ENCODE assay signal across 1 cellular context in the genomic region with DNA sequence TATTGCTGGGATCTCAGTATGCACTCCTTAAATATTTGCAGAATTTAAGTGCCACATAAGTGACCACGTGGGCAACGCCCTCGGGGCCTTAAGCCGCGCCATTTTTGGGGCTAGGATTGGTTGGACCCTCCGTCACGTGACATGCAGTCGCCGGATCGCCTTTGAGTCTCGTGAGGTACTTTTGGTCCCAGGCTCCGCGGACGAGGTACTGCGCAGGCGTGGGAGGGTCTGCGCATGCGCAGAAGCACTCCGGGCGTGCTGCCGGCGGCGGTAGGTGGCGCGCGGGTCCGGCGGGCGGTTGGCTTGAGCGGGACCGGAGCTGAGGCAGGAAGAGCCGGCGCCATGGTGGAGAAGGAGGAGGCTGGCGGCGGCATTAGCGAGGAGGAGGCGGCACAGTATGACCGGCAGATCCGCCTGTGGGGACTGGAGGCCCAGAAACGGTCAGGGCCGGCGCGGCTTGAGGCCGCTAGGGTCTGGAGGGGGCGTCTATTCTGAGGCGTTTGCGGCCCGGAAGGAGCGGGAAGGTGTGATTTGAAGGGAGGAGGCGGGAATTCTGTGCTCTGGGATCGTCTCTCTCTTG.
A peak's percentile ranks its signal among the peaks of the same experiment; 100 is the strongest.
TF ChIP-seq lines count a peak whose summit lies in the region.

Gene SAE1 (plus strand): TSS at position 247 of the 580 bp plus-strand sequence. CDS start 96 bp downstream, at position 343.

TF ChIP-seq in GM12878, 131 proteins besides CTCF, POLR2A, EP300 and RAD21 (continued from another document and continues in another):
- TF ChIP-seq REST (IDR thresholded peaks at IDR 0.05; ENCODE audit: low read depth, low read length), result no peak
- TF ChIP-seq, protein P1, sequence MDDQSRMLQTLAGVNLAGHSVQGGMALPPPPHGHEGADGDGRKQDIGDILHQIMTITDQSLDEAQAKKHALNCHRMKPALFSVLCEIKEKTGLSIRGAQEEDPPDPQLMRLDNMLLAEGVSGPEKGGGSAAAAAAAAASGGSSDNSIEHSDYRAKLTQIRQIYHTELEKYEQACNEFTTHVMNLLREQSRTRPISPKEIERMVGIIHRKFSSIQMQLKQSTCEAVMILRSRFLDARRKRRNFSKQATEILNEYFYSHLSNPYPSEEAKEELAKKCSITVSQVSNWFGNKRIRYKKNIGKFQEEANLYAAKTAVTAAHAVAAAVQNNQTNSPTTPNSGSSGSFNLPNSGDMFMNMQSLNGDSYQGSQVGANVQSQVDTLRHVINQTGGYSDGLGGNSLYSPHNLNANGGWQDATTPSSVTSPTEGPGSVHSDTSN (IDR thresholded peaks at IDR 0.05; ENCODE audit: insufficient replicate concordance, low read depth, low read length), result no peak
- TF ChIP-seq, protein P2, sequence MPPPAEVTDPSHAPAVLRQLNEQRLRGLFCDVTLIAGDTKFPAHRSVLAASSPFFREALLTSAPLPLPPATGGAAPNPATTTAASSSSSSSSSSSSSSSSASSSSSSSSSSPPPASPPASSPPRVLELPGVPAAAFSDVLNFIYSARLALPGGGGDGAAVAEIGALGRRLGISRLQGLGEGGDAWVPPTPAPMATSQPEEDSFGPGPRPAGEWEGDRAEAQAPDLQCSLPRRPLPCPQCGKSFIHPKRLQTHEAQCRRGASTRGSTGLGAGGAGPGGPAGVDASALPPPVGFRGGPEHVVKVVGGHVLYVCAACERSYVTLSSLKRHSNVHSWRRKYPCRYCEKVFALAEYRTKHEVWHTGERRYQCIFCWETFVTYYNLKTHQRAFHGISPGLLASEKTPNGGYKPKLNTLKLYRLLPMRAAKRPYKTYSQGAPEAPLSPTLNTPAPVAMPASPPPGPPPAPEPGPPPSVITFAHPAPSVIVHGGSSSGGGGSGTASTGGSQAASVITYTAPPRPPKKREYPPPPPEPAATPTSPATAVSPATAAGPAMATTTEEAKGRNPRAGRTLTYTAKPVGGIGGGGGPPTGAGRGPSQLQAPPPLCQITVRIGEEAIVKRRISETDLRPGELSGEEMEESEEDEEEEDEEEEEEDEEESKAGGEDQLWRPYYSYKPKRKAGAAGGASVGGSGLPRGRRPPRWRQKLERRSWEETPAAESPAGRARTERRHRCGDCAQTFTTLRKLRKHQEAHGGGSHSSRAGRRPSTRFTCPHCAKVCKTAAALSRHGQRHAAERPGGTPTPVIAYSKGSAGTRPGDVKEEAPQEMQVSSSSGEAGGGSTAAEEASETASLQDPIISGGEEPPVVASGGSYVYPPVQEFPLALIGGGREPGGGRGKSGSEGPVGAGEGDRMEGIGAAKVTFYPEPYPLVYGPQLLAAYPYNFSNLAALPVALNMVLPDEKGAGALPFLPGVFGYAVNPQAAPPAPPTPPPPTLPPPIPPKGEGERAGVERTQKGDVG (CRISPR knock-in tag; IDR thresholded peaks at IDR 0.05), result peak; percentile 82
- no peak for TF ChIP-seq IRF4 (IDR thresholded peaks at IDR 0.05; ENCODE audit: low read depth, low read length)
- no peak for TF ChIP-seq HDAC2 (IDR thresholded peaks at IDR 0.05)
- TF ChIP-seq BRCA1 (IDR thresholded peaks at IDR 0.05; ENCODE audit: low read depth, low read length), result no peak
- no peak; the same call in 1 of the 2 replicates for TF ChIP-seq GATAD2B (conservative IDR thresholded peaks at IDR 0.05; ENCODE audit: low read depth)
- no peak for TF ChIP-seq ZZZ3 (IDR thresholded peaks at IDR 0.05; ENCODE audit: control insufficient read depth, insufficient read length, low read depth)
- no peak; the same call in 1 of the 2 replicates for TF ChIP-seq CREB1 (IDR thresholded peaks at IDR 0.05; ENCODE audit: low read depth)
- TF ChIP-seq NR2C1 (IDR thresholded peaks at IDR 0.05), result no peak
- TF ChIP-seq PAX8 (IDR thresholded peaks at IDR 0.05), result no peak
- TF ChIP-seq WRNIP1 (IDR thresholded peaks at IDR 0.05; ENCODE audit: borderline replicate concordance, low read depth, low read length), result no peak
- TF ChIP-seq, protein P3, sequence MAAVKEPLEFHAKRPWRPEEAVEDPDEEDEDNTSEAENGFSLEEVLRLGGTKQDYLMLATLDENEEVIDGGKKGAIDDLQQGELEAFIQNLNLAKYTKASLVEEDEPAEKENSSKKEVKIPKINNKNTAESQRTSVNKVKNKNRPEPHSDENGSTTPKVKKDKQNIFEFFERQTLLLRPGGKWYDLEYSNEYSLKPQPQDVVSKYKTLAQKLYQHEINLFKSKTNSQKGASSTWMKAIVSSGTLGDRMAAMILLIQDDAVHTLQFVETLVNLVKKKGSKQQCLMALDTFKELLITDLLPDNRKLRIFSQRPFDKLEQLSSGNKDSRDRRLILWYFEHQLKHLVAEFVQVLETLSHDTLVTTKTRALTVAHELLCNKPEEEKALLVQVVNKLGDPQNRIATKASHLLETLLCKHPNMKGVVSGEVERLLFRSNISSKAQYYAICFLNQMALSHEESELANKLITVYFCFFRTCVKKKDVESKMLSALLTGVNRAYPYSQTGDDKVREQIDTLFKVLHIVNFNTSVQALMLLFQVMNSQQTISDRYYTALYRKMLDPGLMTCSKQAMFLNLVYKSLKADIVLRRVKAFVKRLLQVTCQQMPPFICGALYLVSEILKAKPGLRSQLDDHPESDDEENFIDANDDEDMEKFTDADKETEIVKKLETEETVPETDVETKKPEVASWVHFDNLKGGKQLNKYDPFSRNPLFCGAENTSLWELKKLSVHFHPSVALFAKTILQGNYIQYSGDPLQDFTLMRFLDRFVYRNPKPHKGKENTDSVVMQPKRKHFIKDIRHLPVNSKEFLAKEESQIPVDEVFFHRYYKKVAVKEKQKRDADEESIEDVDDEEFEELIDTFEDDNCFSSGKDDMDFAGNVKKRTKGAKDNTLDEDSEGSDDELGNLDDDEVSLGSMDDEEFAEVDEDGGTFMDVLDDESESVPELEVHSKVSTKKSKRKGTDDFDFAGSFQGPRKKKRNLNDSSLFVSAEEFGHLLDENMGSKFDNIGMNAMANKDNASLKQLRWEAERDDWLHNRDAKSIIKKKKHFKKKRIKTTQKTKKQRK (IDR thresholded peaks at IDR 0.05; ENCODE audit: low read depth, low read length), result no peak
- TF ChIP-seq ATF7 (IDR thresholded peaks at IDR 0.05; ENCODE audit: low read depth), result no peak
- no peak for TF ChIP-seq ASH2L (IDR thresholded peaks at IDR 0.05; ENCODE audit: borderline replicate concordance, low read depth)
- no peak; the same call in 1 of the 2 replicates for TF ChIP-seq RUNX3 (IDR thresholded peaks at IDR 0.05; ENCODE audit: low read length)
- peak; percentile 100 for TF ChIP-seq BHLHE40 (IDR thresholded peaks at IDR 0.05; ENCODE audit: borderline replicate concordance in 1 of 2, low read depth in 2 of 2, low read length in 1 of 2)
- TF ChIP-seq KDM1A (IDR thresholded peaks at IDR 0.05; ENCODE audit: borderline replicate concordance), result no peak
- TF ChIP-seq ZBED1 (IDR thresholded peaks at IDR 0.05; ENCODE audit: borderline replicate concordance), result no peak
- TF ChIP-seq POU2F2 (IDR thresholded peaks at IDR 0.05; ENCODE audit: borderline replicate concordance, low read depth, low read length), result peak; percentile 15; the same call in 2 of the 3 replicates
- peak; percentile 31 for TF ChIP-seq E4F1 (IDR thresholded peaks at IDR 0.05; ENCODE audit: borderline replicate concordance, partially characterized antibody)
- peak; percentile 75; the same call in 1 of the 2 replicates for TF ChIP-seq MXI1 (IDR thresholded peaks at IDR 0.05; ENCODE audit: low read depth, low read length)
- no peak for TF ChIP-seq BCLAF1 (IDR thresholded peaks at IDR 0.05)
- peak; percentile 47 to 77; a peak in 3 of 4 replicates for TF ChIP-seq SRF (IDR thresholded peaks at IDR 0.05; ENCODE audit: low read depth in 2 of 2, low read length in 2 of 2)
- peak; percentile 73; the same call in 1 of the 2 replicates for TF ChIP-seq HDGF (IDR thresholded peaks at IDR 0.05)
- no peak for TF ChIP-seq CUX1 (IDR thresholded peaks at IDR 0.05; ENCODE audit: insufficient replicate concordance, low read depth, low read length)
- peak; percentile 65; the same call in 1 of the 2 replicates for TF ChIP-seq PML (IDR thresholded peaks at IDR 0.05; ENCODE audit: low read length)
- no peak for TF ChIP-seq TCF3 (IDR thresholded peaks at IDR 0.05; ENCODE audit: borderline replicate concordance, insufficient read depth, low read depth, low read length)
- peak; percentile 81; the same call in 1 of the 2 replicates for TF ChIP-seq RB1 (IDR thresholded peaks at IDR 0.05; ENCODE audit: borderline replicate concordance)
- peak; percentile 79 for TF ChIP-seq IKZF2 (IDR thresholded peaks at IDR 0.05)
